9 cellular contexts compared by ENCODE assay signal in genomic region chrX:132708529-132708928, GRCh38.
"Had no signal": no experiment of that assay in that cellular context is flagged by ENCODE, and none has a peak within 500 bp of the region (broad histone marks: within the 10 kb centered on the region; RNA-seq: fewer than 3 reads in every experiment).

No MANE protein-coding gene starts in this region.

- ATAC-seq: HCT116 had no signal

- H3K4me3 Mint-ChIP-seq: H9, HFFc6 had no signal

- H3K27ac Mint-ChIP-seq: H9, HFFc6 had no signal

- FAIRE-seq: H54 had no signal

- H3K9me3 ChIP-seq: HAP-1 had no signal

- H3K9me3 Mint-ChIP-seq: H9 had no signal

- H3K36me3 ChIP-seq: HAP-1 had no signal

- H3K9ac ChIP-seq: GM23248 had no signal

- H2AFZ ChIP-seq: GM23248 had no signal

- DNase-seq: GM23248, GOT3, H7, H9, HCEC 1CT, HFFc6 had no signal

- H3K4me1 ChIP-seq: HAP-1 had no signal

- H3K27ac ChIP-seq: GM23248 had no signal

- H3K4me3 ChIP-seq: GM23248, HAP-1 had no signal
